Comparison of ENCODE assay signal across 8 cellular contexts in genomic region chr10:114402871-114403544, GRCh38.
DNase-seq lines count a peak whose midpoint lies in the region; ATAC-seq and TF ChIP-seq lines count a peak whose summit lies in the region.

No MANE protein-coding gene starts in this region.

- no peaks in the 10 kb centered on the region for H3K4me1 ChIP-seq in iPS DF 6.9 (ENCODE audit: control insufficient read depth, insufficient read depth, low read length)

- no peak for TF ChIP-seq CTCF in GM06990 (IDR thresholded peaks at IDR 0.05; ENCODE audit: insufficient read depth, low read length, poor library complexity, severe bottlenecking)

- WGBS in iPS DF 6.9 (ENCODE audit: insufficient coverage, insufficient read length), result no CpG with 5 or more reads among the region's 17 CpGs

- no peaks in the 10 kb centered on the region for H3K36me3 Mint-ChIP-seq in activated naive CD8-positive, alpha-beta T cell

- H3K27me3 ChIP-seq in GM06990 (replicated peaks; ENCODE audit: control insufficient read depth, insufficient read depth, low read length) (no peaks in the 10 kb centered on the region; the same call in 1 of the 2 replicates), iPS DF 6.9 (ENCODE audit: control insufficient read depth, insufficient read depth, low read length) (peaks cover 8% of the 10 kb centered on the region; the same call in 1 of the 2 replicates)

- ATAC-seq in activated CD4-positive, CD25-positive, alpha-beta regulatory T cell treated with anti-CD3 and anti-CD28 coated beads, Interleukin-2, amount 50 U/mL, for 24 hours, result no peak
- no peak for ATAC-seq in HG03432 (IDR thresholded peaks at IDR 0.05; ENCODE audit: unreplicated experiment)

- H3K27ac ChIP-seq in iPS DF 6.9 (ENCODE audit: low read length), result no peak overlapping the region

- H3K4me3 ChIP-seq in GM06990 (replicated peaks; ENCODE audit: low read depth, low read length), result peak overlapping the region; percentile 39
- peak overlapping the region; percentile 63; the same call in 1 of the 2 replicates for H3K4me3 ChIP-seq in iPS DF 6.9 (ENCODE audit: low read length)

- no peak overlapping the region for H3K27ac Mint-ChIP-seq in activated naive CD8-positive, alpha-beta T cell

- no peaks in the 10 kb centered on the region for H3K9me3 ChIP-seq in iPS DF 6.9 (ENCODE audit: control insufficient read depth, insufficient read depth, low read length)

- peak overlapping the region; percentile 59 for H3K4me3 Mint-ChIP-seq in activated naive CD8-positive, alpha-beta T cell

- H3K4me1 Mint-ChIP-seq in activated naive CD8-positive, alpha-beta T cell (ENCODE audit: low read depth), result peaks cover 11% of the 10 kb centered on the region

- no peaks in the 10 kb centered on the region for H3K36me3 ChIP-seq in GM06990 (ENCODE audit: control insufficient read depth, insufficient read depth, low read length)
- H3K36me3 ChIP-seq in iPS DF 6.9 (ENCODE audit: control insufficient read depth, insufficient read depth, low read length), result no peaks in the 10 kb centered on the region; the same call in 1 of the 2 replicates

- peaks cover 41% of the 10 kb centered on the region for H3K27me3 Mint-ChIP-seq in activated naive CD8-positive, alpha-beta T cell

- H3K9me3 Mint-ChIP-seq in activated naive CD8-positive, alpha-beta T cell (ENCODE audit: low read depth), result peaks cover 5% of the 10 kb centered on the region

- DNase-seq in GM06990 (ENCODE audit: extremely low read depth, insufficient read length) (no peak), iPS DF 6.9 (ENCODE audit: low read depth, low spot score) (no peak), retina (peak; percentile 63)
- no peak for DNase-seq in effector CD8-positive, alpha-beta T cell (lab: John Stamatoyannopoulos, UW)
- no peak for DNase-seq in activated T-cell treated with anti-CD3 and anti-CD28 coated beads, Interleukin-2, amount 50 U/mL, for 48 hours
